21 cellular contexts compared by ENCODE assay signal in the genomic region with DNA sequence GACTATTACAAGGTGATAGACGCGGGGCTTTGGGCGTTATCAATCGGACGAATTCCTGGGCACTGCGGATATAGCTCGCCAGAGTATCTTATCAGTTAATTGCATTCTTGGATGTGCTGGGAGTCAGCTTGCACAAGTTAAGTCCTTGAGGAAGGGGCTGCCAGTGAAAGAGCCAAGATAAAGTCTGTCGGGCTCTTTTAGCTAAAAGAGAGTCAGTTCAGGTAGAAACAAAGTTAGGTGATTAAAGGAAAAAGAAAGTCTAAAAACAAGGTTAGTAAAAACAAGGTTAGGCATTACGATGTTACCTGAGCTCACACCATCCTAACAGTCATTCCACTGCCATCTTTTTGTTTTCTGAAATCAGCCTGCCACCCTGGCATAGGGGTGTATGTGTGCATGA. TPM values are rescaled to one million over a fixed set of nuclear protein-coding genes. Genes with fewer than 3 reads are reported as not detected.
DNase-seq lines count a peak whose midpoint lies in the region; ATAC-seq and TF ChIP-seq lines count a peak whose summit lies in the region.
"Had no signal": no experiment of that assay in that cellular context is flagged by ENCODE, and none has a peak within 500 bp of the region (broad histone marks: within the 10 kb centered on the region; RNA-seq: fewer than 3 reads in every experiment).

No MANE protein-coding gene starts in this region.

- H3K9me3 ChIP-seq in OCI-LY3 (ENCODE audit: insufficient read depth, low read length) (no peaks in the 10 kb centered on the region), endodermal cell (ENCODE audit: control insufficient read depth, low read length) (peaks cover under 1% of the 10 kb centered on the region), neural progenitor cell (ENCODE audit: low read depth) (no peaks in the 10 kb centered on the region), right lobe of liver (no peaks in the 10 kb centered on the region)
- H3K9me3 ChIP-seq: A549, MG63 had no signal

- ATAC-seq in GM23338 (no peak), right lobe of liver (no peak)
- ATAC-seq: A549, SK-N-SH treated with all-trans-retinoic acid at 6 μM for 48 hours had no signal

- H3K27me3 Mint-ChIP-seq in GM23338 (ENCODE audit: insufficient read depth, low read depth, poor library complexity) (peaks cover 20% of the 10 kb centered on the region), endodermal cell (ENCODE audit: insufficient read depth) (peaks cover 5% of the 10 kb centered on the region), neural progenitor cell (ENCODE audit: insufficient read depth, low read depth) (peaks cover 7% of the 10 kb centered on the region)

- intact Hi-C loops in right lobe of liver (cut with DNase I) = no loop called here

- H3K9me3 Mint-ChIP-seq in GM23338 (no peaks in the 10 kb centered on the region), endodermal cell (no peaks in the 10 kb centered on the region), neural progenitor cell (no peaks in the 10 kb centered on the region)
- H3K9me3 Mint-ChIP-seq: HFFc6, IgD-negative memory B cell had no signal

- peaks cover 8% of the 10 kb centered on the region for H3F3A ChIP-seq in GM23338 (replicated peaks; ENCODE audit: low read depth)
- peaks cover 37% of the 10 kb centered on the region for H3F3A ChIP-seq in neural progenitor cell (ENCODE audit: low read depth)

- H3K9ac ChIP-seq in OCI-LY3 (ENCODE audit: low read length) = no peak overlapping the region
- peak overlapping the region; percentile 76 for H3K9ac ChIP-seq in endodermal cell (ENCODE audit: extremely low read depth, low read length, poor library complexity, severe bottlenecking)
- no peak overlapping the region for H3K9ac ChIP-seq in neural progenitor cell

- H2AFZ ChIP-seq in GM23338 (no peak overlapping the region), OCI-LY3 (ENCODE audit: low read depth, low read length) (no peak overlapping the region), neural progenitor cell (replicated peaks) (peak overlapping the region; percentile 53)
- H2AFZ ChIP-seq: PC-9 had no signal

- no peaks in the 10 kb centered on the region for H3K27me3 ChIP-seq in GM23338 (ENCODE audit: insufficient read depth)
- H3K27me3 ChIP-seq in OCI-LY3 (ENCODE audit: low read depth, low read length) = peaks cover 12% of the 10 kb centered on the region
- H3K27me3 ChIP-seq in endodermal cell (ENCODE audit: control insufficient read depth, insufficient read depth, low read length, poor library complexity, severe bottlenecking) = no peaks in the 10 kb centered on the region
- peaks cover 5% of the 10 kb centered on the region for H3K27me3 ChIP-seq in neural progenitor cell
- no peaks in the 10 kb centered on the region for H3K27me3 ChIP-seq in right lobe of liver

- H3K4me1 Mint-ChIP-seq in GM23338 (peaks cover 33% of the 10 kb centered on the region), endodermal cell (peaks cover 60% of the 10 kb centered on the region), neural progenitor cell (peaks cover 39% of the 10 kb centered on the region)

- H3K4me3 Mint-ChIP-seq in GM23338 (peak overlapping the region; percentile 53; the same call in 2 of the 3 replicates), endodermal cell (peak overlapping the region; percentile 33), neural progenitor cell (no peak overlapping the region)
- H3K4me3 Mint-ChIP-seq: CD4-positive, alpha-beta T cell; HFFc6; IgD-negative memory B cell had no signal

- H3K9me2 ChIP-seq in GM23338 (ENCODE audit: insufficient read depth) = no peaks in the 10 kb centered on the region

- H3K27ac Mint-ChIP-seq in GM23338 (peak overlapping the region; percentile 74; the same call in 1 of the 2 replicates), endodermal cell (peak overlapping the region; percentile 97), neural progenitor cell (peak overlapping the region; percentile 81)
- H3K27ac Mint-ChIP-seq: CD4-positive, alpha-beta T cell; HFFc6; IgD-negative memory B cell had no signal

- no peak for TF ChIP-seq CTCF in GM23338 (conservative IDR thresholded peaks at IDR 0.05; ENCODE audit: low read depth in 2 of 2)
- TF ChIP-seq CTCF in OCI-LY3 (IDR thresholded peaks at IDR 0.05; ENCODE audit: low read depth, low read length) = no peak
- TF ChIP-seq CTCF in endodermal cell (conservative IDR thresholded peaks at IDR 0.05) = no peak
- no peak for TF ChIP-seq CTCF in neural progenitor cell (IDR thresholded peaks at IDR 0.05)
- no peak for TF ChIP-seq CTCF in right lobe of liver (IDR thresholded peaks at IDR 0.05)

- DNase-seq in GM23338 (ENCODE audit: low spot score) (no peak), endodermal cell (no peak), neural progenitor cell (ENCODE audit: low spot score) (no peak), right lobe of liver (no peak)
- DNase-seq in NK-92 treated with Interleukin-12 subunit alpha and Interleukin-12 subunit beta, amount 100 ng/mL, for 24 hours (lab: John Stamatoyannopoulos, UW) = no peak
- DNase-seq in activated CD4-positive, alpha-beta T cell treated with anti-CD3 and anti-CD28 coated beads for 4 hours = no peak
- DNase-seq: Calu3; CD4-positive, alpha-beta T cell; HFFc6; Kasumi-1; MG63; NCI-H1048; NCI-H1694; NCI-H748 treated with DMSO at 0.1 percent for 48 hours; PC-9; SIG-M5 had no signal

- peak overlapping the region; percentile 15; the same call in 1 of the 2 replicates for H3K27ac ChIP-seq in GM23338 (ENCODE audit: low read depth)
- H3K27ac ChIP-seq in OCI-LY3 (ENCODE audit: low read length) = no peak overlapping the region; the same call in 1 of the 2 replicates
- peak overlapping the region; percentile 67 for H3K27ac ChIP-seq in endodermal cell (ENCODE audit: low read depth, low read length)
- H3K27ac ChIP-seq in neural progenitor cell = peak overlapping the region; percentile 90
- no peak overlapping the region for H3K27ac ChIP-seq in right lobe of liver
- H3K27ac ChIP-seq: A549, PC-9, RWPE1 had no signal

- H3K79me2 ChIP-seq in GM23338 (replicated peaks; ENCODE audit: insufficient read depth) (no peaks in the 10 kb centered on the region), OCI-LY3 (ENCODE audit: low read length) (no peaks in the 10 kb centered on the region), neural progenitor cell (ENCODE audit: low read depth) (no peaks in the 10 kb centered on the region)

- H3K36me3 Mint-ChIP-seq in GM23338 (ENCODE audit: low read depth) (no peaks in the 10 kb centered on the region), endodermal cell (ENCODE audit: low read depth) (no peaks in the 10 kb centered on the region), neural progenitor cell (no peaks in the 10 kb centered on the region)
- H3K36me3 Mint-ChIP-seq: IgD-negative memory B cell had no signal

- H3K4me3 ChIP-seq in GM23338 (peak overlapping the region; percentile 17; the same call in 1 of the 2 replicates), OCI-LY3 (ENCODE audit: low read length) (no peak overlapping the region), endodermal cell (ENCODE audit: low read length) (peak overlapping the region; percentile 64), neural progenitor cell (peak overlapping the region; percentile 28), right lobe of liver (no peak overlapping the region)
- H3K4me3 ChIP-seq: A549, MG63, PC-9 had no signal

- H4K20me1 ChIP-seq in GM23338 (replicated peaks; ENCODE audit: insufficient read depth) (no peaks in the 10 kb centered on the region), OCI-LY3 (ENCODE audit: insufficient read depth, low read length) (no peaks in the 10 kb centered on the region), neural progenitor cell (ENCODE audit: low read depth) (no peaks in the 10 kb centered on the region)

- 21 to 45% methylated on average over 8 to 9 of the region's 9 CpGs for WGBS in endodermal cell (ENCODE audit: insufficient coverage in 1 of 2, insufficient read length in 1 of 2), 2 experiments
- 29% methylated on average over 9 of the region's 9 CpGs for WGBS in right lobe of liver (ENCODE audit: insufficient coverage, low coverage, low lambda C conversion rate, missing lambda C conversion rate)

- H3K36me3 ChIP-seq in GM23338 (ENCODE audit: insufficient read depth) (no peaks in the 10 kb centered on the region), OCI-LY3 (replicated peaks; ENCODE audit: low read depth, low read length) (no peaks in the 10 kb centered on the region), endodermal cell (ENCODE audit: control insufficient read depth, insufficient read depth, low read length) (no peaks in the 10 kb centered on the region), neural progenitor cell (no peaks in the 10 kb centered on the region), right lobe of liver (no peaks in the 10 kb centered on the region)
- H3K36me3 ChIP-seq: MG63 had no signal

- no peak for TF ChIP-seq POLR2A in right lobe of liver (IDR thresholded peaks at IDR 0.05)

- H3K4me1 ChIP-seq in GM23338 (ENCODE audit: insufficient read depth) = peaks cover 30% of the 10 kb centered on the region
- peaks cover 71% of the 10 kb centered on the region for H3K4me1 ChIP-seq in OCI-LY3 (ENCODE audit: low read length)
- H3K4me1 ChIP-seq in endodermal cell (ENCODE audit: control insufficient read depth, insufficient read depth, low read length) = peaks cover 45% of the 10 kb centered on the region
- H3K4me1 ChIP-seq in neural progenitor cell = peaks cover 38% of the 10 kb centered on the region
- no peaks in the 10 kb centered on the region for H3K4me1 ChIP-seq in right lobe of liver
- H3K4me1 ChIP-seq: A549 had no signal

- peak overlapping the region; percentile 58 for H3K4me2 ChIP-seq in GM23338
- peak overlapping the region; percentile 25; the same call in 1 of the 2 replicates for H3K4me2 ChIP-seq in OCI-LY3 (ENCODE audit: low read length)
- peak overlapping the region; percentile 70 for H3K4me2 ChIP-seq in neural progenitor cell
- H3K4me2 ChIP-seq: A549, PC-9 had no signal

TF ChIP-seq in GM23338, 12 proteins besides CTCF, POLR2A, EP300 and RAD21 (continues in another document):
- TF ChIP-seq CREB1 (CRISPR knock-in tag; IDR thresholded peaks at IDR 0.05; ENCODE audit: low read depth) (no peak), POLR2AphosphoS5 (IDR thresholded peaks at IDR 0.05; ENCODE audit: low read depth) (no peak), ZNF114 (CRISPR knock-in tag; IDR thresholded peaks at IDR 0.05) (no peak)

RNA-seq across cellular contexts. Expression of a gene that starts 6.1 kb away (rescaled TPM):
- 9.0 and 14.6 TPM in 2 replicates for total RNA-seq in GM23338 (2014; rRNA removed; shearing (Covaris generic))
- 4.1 and 6.7 TPM in 2 replicates for polyA plus RNA-seq in GM23338 (2016; fragmentation: Nextera tagmentation; extraction: Ambion mirVana)
- total RNA-seq in endodermal cell (10 to 100 TPM; 72.6 to 86.5 TPM), neural progenitor cell (ENCODE audit: low replicate concordance) (10.4 and 11.1 TPM in 2 replicates), right lobe of liver (under 1 TPM in 5 of 6 experiments, not detected in 1; 0.07 to 0.19 (median 0.17) TPM)
- polyA plus RNA-seq in endodermal cell (2013, experiment 1 of 2) = 21.3 TPM
- 22.1 TPM for polyA plus RNA-seq in endodermal cell (2013, experiment 2 of 2)

Comparison
In these comparisons a context has a peak if more than half of its experiments do, and no peak if none do; other contexts are left out.
1. H3K27ac ChIP-seq: peak in GM23338 (single experiment), endodermal cell (single experiment) and neural progenitor cell (single experiment); none in OCI-LY3 (single experiment) and right lobe of liver (0 of 3).
2. H3K4me3 ChIP-seq: peak in GM23338 (single experiment), endodermal cell (single experiment) and neural progenitor cell (single experiment); none in OCI-LY3 (single experiment) and right lobe of liver (0 of 3).
3. Peak in every context shown above with its lines, with median percentiles within 50 percentile points of each other: H3K4me2 ChIP-seq and H3K27ac Mint-ChIP-seq.